10 cellular contexts compared by ENCODE assay signal in the genomic region with DNA sequence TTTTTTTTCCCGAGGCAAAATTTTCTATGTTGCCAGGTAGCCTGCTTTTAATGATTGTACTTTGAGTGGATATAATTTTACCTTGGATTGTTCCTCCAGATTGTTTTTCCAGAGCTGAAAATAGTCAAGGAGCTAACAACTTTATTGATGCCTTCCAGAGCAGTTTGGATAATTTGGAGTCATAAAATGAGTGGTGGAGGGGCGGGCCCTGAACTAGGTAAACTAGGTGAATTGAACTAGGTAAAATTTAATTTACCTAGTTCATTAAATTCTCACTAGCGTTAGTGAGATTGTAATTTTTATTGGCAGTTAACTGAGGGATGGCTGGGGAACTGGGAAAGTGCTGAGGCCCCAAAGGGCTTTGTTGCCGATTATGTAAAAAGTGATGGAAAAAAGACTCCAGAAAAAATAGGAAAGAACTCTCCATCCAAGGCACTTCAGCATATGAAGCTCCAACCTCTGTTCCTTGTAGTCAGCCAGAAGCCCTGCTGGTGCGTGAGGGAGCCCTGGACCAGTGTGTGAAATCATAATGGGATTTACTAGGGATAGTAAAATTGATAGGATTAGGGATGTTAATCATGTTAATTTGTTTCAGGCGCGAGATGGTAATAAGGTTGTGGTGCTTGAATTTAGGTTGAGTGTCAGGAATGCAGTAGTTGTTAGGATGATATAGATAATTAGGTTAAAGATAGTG. TPM values are rescaled to one million over a fixed set of nuclear protein-coding genes. Genes with fewer than 3 reads are reported as not detected.
DNase-seq lines count a peak whose midpoint lies in the region; ATAC-seq, FAIRE-seq and TF ChIP-seq lines count a peak whose summit lies in the region.
"Had no signal": no experiment of that assay in that cellular context is flagged by ENCODE, and none has a peak within 500 bp of the region (broad histone marks: within the 10 kb centered on the region; RNA-seq: fewer than 3 reads in every experiment).

No MANE protein-coding gene starts in this region.

- H3K36me3 Mint-ChIP-seq in activated T-helper 17 cell treated with anti-CD3 and anti-CD28 coated beads, Interleukin-2, amount 50 U/mL, for 72 hours (ENCODE audit: low read depth), result peaks cover 49% of the 10 kb centered on the region

- no peaks in the 10 kb centered on the region for H3K27me3 Mint-ChIP-seq in activated T-helper 17 cell treated with anti-CD3 and anti-CD28 coated beads, Interleukin-2, amount 50 U/mL, for 72 hours

- 78 to 81% methylated on average over 7 of the region's 7 CpGs for WGBS in heart right ventricle, 2 donors

- H3K27ac Mint-ChIP-seq in activated T-helper 17 cell treated with anti-CD3 and anti-CD28 coated beads, Interleukin-2, amount 50 U/mL, for 72 hours, result peak overlapping the region; percentile 93

- no peak for TF ChIP-seq CTCF in heart right ventricle (IDR thresholded peaks at IDR 0.05)
- no peak for TF ChIP-seq CTCF in kidney epithelial cell (IDR thresholded peaks at IDR 0.05; ENCODE audit: insufficient read depth, low read length, poor library complexity, severe bottlenecking)
- TF ChIP-seq CTCF in upper lobe of right lung (IDR thresholded peaks at IDR 0.05), result no peak

- peak overlapping the region; percentile 96 for H3K4me3 Mint-ChIP-seq in activated T-helper 17 cell treated with anti-CD3 and anti-CD28 coated beads, Interleukin-2, amount 50 U/mL, for 72 hours

- ATAC-seq in heart right ventricle, result no peak
- ATAC-seq in left ventricle myocardium superior, result no peak
- ATAC-seq in activated T-helper 17 cell treated with anti-CD3 and anti-CD28 coated beads, Interleukin-2, amount 50 U/mL, for 72 hours (replicated peaks), result no peak
- ATAC-seq in upper lobe of right lung, result no peak
- ATAC-seq in HG03139 (IDR thresholded peaks at IDR 0.05; ENCODE audit: unreplicated experiment), result no peak

- H3K36me3 ChIP-seq in heart right ventricle, result no peaks in the 10 kb centered on the region
- no peaks in the 10 kb centered on the region for H3K36me3 ChIP-seq in kidney epithelial cell (ENCODE audit: control insufficient read depth, insufficient read depth, low read length)
- no peaks in the 10 kb centered on the region for H3K36me3 ChIP-seq in upper lobe of right lung

- H3K4me3 ChIP-seq in heart right ventricle (peak overlapping the region in 6 of 10 donors; percentile 77 to 96 (median 91)), kidney epithelial cell (ENCODE audit: low read depth, low read length) (peak overlapping the region; percentile 5), upper lobe of right lung (peak overlapping the region; percentile 98)

- intact Hi-C loops in heart right ventricle (cut with DNase I) (no loop called here), left ventricle myocardium superior (cut with micrococcal nuclease) (no loop called here), upper lobe of right lung (cut with DNase I) (no loop called here)

- no peaks in the 10 kb centered on the region for H3K9me3 Mint-ChIP-seq in activated T-helper 17 cell treated with anti-CD3 and anti-CD28 coated beads, Interleukin-2, amount 50 U/mL, for 72 hours

- H3K4me1 ChIP-seq in heart right ventricle (peaks cover 0 to 54% (median 43%) of the 10 kb centered on the region in 9 donors), upper lobe of right lung (peaks cover 34% of the 10 kb centered on the region)

- H3K9me3 ChIP-seq in heart right ventricle, result no peaks in the 10 kb centered on the region
- H3K9me3 ChIP-seq in upper lobe of right lung, result no peaks in the 10 kb centered on the region

- no peaks in the 10 kb centered on the region for H3K27me3 ChIP-seq in heart right ventricle
- H3K27me3 ChIP-seq in kidney epithelial cell (ENCODE audit: control insufficient read depth, insufficient read depth, low read length), result no peaks in the 10 kb centered on the region
- H3K27me3 ChIP-seq in upper lobe of right lung, result no peaks in the 10 kb centered on the region

- DNase-seq in heart right ventricle (no peak), left ventricle myocardium superior (no peak), kidney epithelial cell (ENCODE audit: low read depth) (no peak), upper lobe of right lung (no peak), HTR-8/SVneo (ENCODE audit: insufficient read length, low spot score) (no peak)
- DNase-seq in activated CD8-positive, alpha-beta memory T cell treated with anti-CD3 and anti-CD28 coated beads for 24 hours, result no peak
- DNase-seq: foreskin melanocyte; stimulated activated CD4-positive, alpha-beta T cell treated with anti-CD3 and anti-CD28 coated beads, Interleukin-4, amount 100 ng/mL, for 4 hours had no signal

- peaks cover 35% of the 10 kb centered on the region for H3K4me1 Mint-ChIP-seq in activated T-helper 17 cell treated with anti-CD3 and anti-CD28 coated beads, Interleukin-2, amount 50 U/mL, for 72 hours

- no peak for FAIRE-seq in HTR-8/SVneo (lab: Jason Lieb, UNC)

- peak overlapping the region in 1 of 10 donors; percentile 96 for H3K27ac ChIP-seq in heart right ventricle
- H3K27ac ChIP-seq in upper lobe of right lung, result no peak overlapping the region

RNA-seq across cellular contexts. Expression of gene DNAJC25, which starts 1.7 kb away (rescaled TPM):
- total RNA-seq in heart right ventricle (1 to 10 TPM; 3.8 to 9.3 (median 4.9) TPM), left ventricle myocardium superior (5.3 TPM), kidney epithelial cell (5.7 and 8.1 TPM in 2 replicates), upper lobe of right lung (6.6 TPM)
- 1 to 10 TPM; 6.5 to 7.8 TPM for polyA plus RNA-seq in heart right ventricle
- 1 to 10 TPM; 3.8 to 9.6 TPM for total RNA-seq in activated T-helper 17 cell treated with anti-CD3 and anti-CD28 coated beads, Interleukin-2, amount 50 U/mL, for 72 hours

RNA-seq across cellular contexts. Expression of gene GNG10, which starts 28.6 kb away (rescaled TPM):
- total RNA-seq in heart right ventricle (10 to 100 TPM; 24.5 to 34.3 (median 26.6) TPM), left ventricle myocardium superior (26.6 TPM), kidney epithelial cell (69.3 and 88.4 TPM in 2 replicates), upper lobe of right lung (33.4 TPM)
- polyA plus RNA-seq in heart right ventricle, result 10 to 100 TPM; 25.3 to 26.3 TPM
- total RNA-seq in activated T-helper 17 cell treated with anti-CD3 and anti-CD28 coated beads, Interleukin-2, amount 50 U/mL, for 72 hours, result 10 to 100 TPM; 12.3 to 31.9 TPM

RNA-seq across cellular contexts. Expression of gene PTGR1, which starts 33.4 kb away (rescaled TPM):
- total RNA-seq in heart right ventricle, result 10 to 100 TPM; 27.4 to 55.8 (median 44.2) TPM
- 10 to 100 TPM; 10.4 to 22.0 TPM for polyA plus RNA-seq in heart right ventricle
- 46.8 TPM for total RNA-seq in left ventricle myocardium superior
- 1 to 10 TPM in 1 of 2 donors, under 1 TPM in 1; 0.61 to 5.5 TPM for total RNA-seq in activated T-helper 17 cell treated with anti-CD3 and anti-CD28 coated beads, Interleukin-2, amount 50 U/mL, for 72 hours
- 52.2 and 59.9 TPM in 2 replicates for total RNA-seq in kidney epithelial cell
- 38.0 TPM for total RNA-seq in upper lobe of right lung

Comparison
In these comparisons a context has a peak if more than half of its experiments do, and no peak if none do; other contexts are left out.
1. H3K4me3 ChIP-seq: peak in every context shown above with its lines; median percentile 98 in upper lobe of right lung; 91 in heart right ventricle; 5 in kidney epithelial cell.